Comparison of ENCODE assay signal across 1 cellular context in genomic region chr17:81187586-81188490, GRCh38.
A peak's percentile ranks its signal among the peaks of the same experiment; 100 is the strongest.
TF ChIP-seq lines count a peak whose summit lies in the region.

No MANE protein-coding gene starts in this region.

TF ChIP-seq in HepG2, 621 proteins besides CTCF, POLR2A, EP300 and RAD21:
- TF ChIP-seq ZNF83 (CRISPR knock-in tag; IDR thresholded peaks at IDR 0.05; ENCODE audit: borderline replicate concordance): no peak
- TF ChIP-seq ZNF687 (CRISPR knock-in tag; IDR thresholded peaks at IDR 0.05): no peak
- TF ChIP-seq PATZ1 (CRISPR knock-in tag; IDR thresholded peaks at IDR 0.05): no peak
- TF ChIP-seq RELA (CRISPR knock-in tag; IDR thresholded peaks at IDR 0.05): no peak
- TF ChIP-seq ZNF784 (CRISPR knock-in tag; IDR thresholded peaks at IDR 0.05; ENCODE audit: borderline replicate concordance): no peak
- no peak for TF ChIP-seq FOXP4 (CRISPR knock-in tag; IDR thresholded peaks at IDR 0.05)
- TF ChIP-seq ZFY (CRISPR knock-in tag; IDR thresholded peaks at IDR 0.05): 0 out of 2 replicates have a peak, but pooled peaks have one; percentile 7
- TF ChIP-seq ZNF430 (CRISPR knock-in tag; IDR thresholded peaks at IDR 0.05): no peak
- no peak for TF ChIP-seq ZBTB44 (CRISPR knock-in tag; IDR thresholded peaks at IDR 0.05)
- TF ChIP-seq CCAR2 (optimal IDR thresholded peaks at IDR 0.05; ENCODE audit: low read depth, low read length): no peak
- peak; percentile 65 for TF ChIP-seq AGO2 (optimal IDR thresholded peaks at IDR 0.05; ENCODE audit: low read depth, low read length)
- no peak for TF ChIP-seq SMARCE1 (IDR thresholded peaks at IDR 0.05; ENCODE audit: borderline replicate concordance)
- TF ChIP-seq CHCHD3 (CRISPR knock-in tag; IDR thresholded peaks at IDR 0.05): 0 out of 2 replicates have a peak, but pooled peaks have one; percentile 51
- TF ChIP-seq ZBTB37 (CRISPR knock-in tag; IDR thresholded peaks at IDR 0.05): no peak
- 0 out of 2 replicates have a peak, but pooled peaks have one; percentile 63 for TF ChIP-seq AKAP8 (CRISPR knock-in tag; IDR thresholded peaks at IDR 0.05)
